8 cellular contexts compared by ENCODE assay signal in the genomic region with DNA sequence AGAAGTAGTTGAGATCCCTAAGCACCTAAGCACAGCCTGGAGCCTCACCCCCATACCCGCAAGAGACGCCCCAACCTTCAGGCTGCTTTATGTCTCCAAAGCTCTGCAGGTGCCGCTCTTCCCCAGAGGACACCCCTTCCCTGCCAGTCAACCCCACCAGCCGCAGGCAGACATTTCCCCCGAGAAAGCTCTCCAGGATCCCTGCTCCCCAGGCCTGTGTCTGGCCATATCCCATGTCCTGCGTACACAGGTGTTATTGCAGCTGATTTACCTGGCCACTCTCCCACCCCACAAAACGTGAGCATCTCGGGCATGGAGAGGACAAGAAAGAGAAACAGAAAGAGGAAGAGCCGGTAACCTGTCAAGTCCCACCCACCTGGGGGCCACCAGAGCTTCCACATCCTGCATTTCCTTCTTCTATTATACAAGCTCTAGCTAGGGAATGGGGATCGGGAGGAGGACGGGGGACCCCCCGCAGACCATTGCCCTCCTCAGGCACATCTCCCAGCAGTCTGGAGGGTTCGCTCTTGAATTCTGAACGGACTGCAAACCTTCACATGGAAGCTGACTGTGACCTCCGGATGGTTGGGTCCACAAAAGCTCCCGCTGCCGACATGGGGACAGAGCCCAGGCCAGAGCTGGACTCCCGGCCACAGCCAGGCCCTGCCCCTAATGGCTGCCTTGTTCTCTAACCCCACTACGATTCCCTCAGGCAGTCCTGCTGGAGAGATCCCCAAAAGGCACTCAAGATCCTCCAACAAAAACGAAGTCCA. TPM values are rescaled to one million over a fixed set of nuclear protein-coding genes. Genes with fewer than 3 reads are reported as not detected.
DNase-seq lines count a peak whose midpoint lies in the region; ATAC-seq and TF ChIP-seq lines count a peak whose summit lies in the region.

No MANE protein-coding gene starts in this region.

- H3K27me3 ChIP-seq in heart left ventricle (peaks cover 0 to 24% (median 0%) of the 10 kb centered on the region in 9 donors), right cardiac atrium (ENCODE audit: control insufficient read depth, insufficient read depth) (no peaks in the 10 kb centered on the region), Karpas-422 (ENCODE audit: low read length) (no peaks in the 10 kb centered on the region), transverse colon (no peaks in the 10 kb centered on the region)

- WGBS in heart left ventricle, 4 donors: 58 to 66% (median 60%) methylated on average over 20 of the region's 20 CpGs
- 67% methylated on average over 20 of the region's 20 CpGs for WGBS in right cardiac atrium
- 33 to 43% methylated on average over 10 to 20 of the region's 20 CpGs for WGBS in transverse colon (ENCODE audit: low coverage in 1 of 2), 2 donors

- no peak overlapping the region for H2AFZ ChIP-seq in Karpas-422 (ENCODE audit: low read length)

- H3K27ac Mint-ChIP-seq in dendritic cell treated with granulocyte-macrophage colony-stimulating factor and Interleukin-4, amounts not matched to agents 40 ng/mL and 50 ng/mL, for 4 days: peak overlapping the region; percentile 35

- TF ChIP-seq EP300 in transverse colon (IDR thresholded peaks at IDR 0.05; ENCODE audit: low read depth): no peak

- peaks cover 87% of the 10 kb centered on the region for H3K79me2 ChIP-seq in Karpas-422 (ENCODE audit: low read length)

- peak overlapping the region in 5 of 12 donors; percentile 5 to 50 (median 17) for H3K4me3 ChIP-seq in heart left ventricle
- H3K4me3 ChIP-seq in right cardiac atrium (ENCODE audit: low read length): no peak overlapping the region
- peak overlapping the region; percentile 60 for H3K4me3 ChIP-seq in Karpas-422 (ENCODE audit: low read length)
- peak overlapping the region in 3 of 4 donors; percentile 20 to 45 (median 30) for H3K4me3 ChIP-seq in transverse colon

- peak overlapping the region; percentile 52 for H3K9ac ChIP-seq in Karpas-422 (ENCODE audit: low read length)

- peaks cover 16% of the 10 kb centered on the region for H3K27me3 Mint-ChIP-seq in dendritic cell treated with granulocyte-macrophage colony-stimulating factor and Interleukin-4, amounts not matched to agents 40 ng/mL and 50 ng/mL, for 4 days

- no peaks in the 10 kb centered on the region for H3K36me3 Mint-ChIP-seq in dendritic cell treated with granulocyte-macrophage colony-stimulating factor and Interleukin-4, amounts not matched to agents 40 ng/mL and 50 ng/mL, for 4 days (ENCODE audit: low read depth)

- H4K20me1 ChIP-seq in Karpas-422 (ENCODE audit: insufficient read depth, low read depth, low read length): peaks cover 80% of the 10 kb centered on the region

- H3K9me2 ChIP-seq in Karpas-422 (replicated peaks; ENCODE audit: insufficient read depth, low read length): no peaks in the 10 kb centered on the region

- ATAC-seq in heart left ventricle (no peak), right cardiac atrium (no peak)

- TF ChIP-seq CTCF in heart left ventricle (IDR thresholded peaks at IDR 0.05): no peak
- peak in 1 of 5 experiments; percentile 10 for TF ChIP-seq CTCF in transverse colon (IDR thresholded peaks at IDR 0.05)

- TF ChIP-seq POLR2A in heart left ventricle (IDR thresholded peaks at IDR 0.05) (no peak), transverse colon (IDR thresholded peaks at IDR 0.05) (no peak)

- peak overlapping the region; percentile 64 for H3K4me2 ChIP-seq in Karpas-422 (ENCODE audit: low read depth, low read length, poor library complexity, severe bottlenecking)

- in situ Hi-C loops in transverse colon (cut with MboI; ENCODE audit: low pct_ligation_motif_present in 1 of 4, low pct_unique_long_range_greater_than_20kb in 1 of 4, low sequenced_read_pairs in 3 of 4): loop anchor here in 1 of 4 donors (25.0 kb wide), 1 partner anchor 88 kb away; no protein-coding TSS in a partner anchor

- no peaks in the 10 kb centered on the region for H3K36me3 ChIP-seq in heart left ventricle
- no peaks in the 10 kb centered on the region; the same call in 1 of the 2 replicates for H3K36me3 ChIP-seq in Karpas-422 (ENCODE audit: insufficient read depth, low read length)
- no peaks in the 10 kb centered on the region for H3K36me3 ChIP-seq in transverse colon

- peak overlapping the region; percentile 43 for H3K4me3 Mint-ChIP-seq in dendritic cell treated with granulocyte-macrophage colony-stimulating factor and Interleukin-4, amounts not matched to agents 40 ng/mL and 50 ng/mL, for 4 days

- H3K27ac ChIP-seq in heart left ventricle (peak overlapping the region in 9 of 12 donors; percentile 11 to 78 (median 38)), right cardiac atrium (ENCODE audit: low read length) (no peak overlapping the region), Karpas-422 (ENCODE audit: low read length) (peak overlapping the region; percentile 5; the same call in 1 of the 2 replicates), transverse colon (peak overlapping the region; percentile 80 to 85 (median 84))

- H3K9me3 Mint-ChIP-seq in dendritic cell treated with granulocyte-macrophage colony-stimulating factor and Interleukin-4, amounts not matched to agents 40 ng/mL and 50 ng/mL, for 4 days: no peaks in the 10 kb centered on the region

- intact Hi-C loops in heart left ventricle (cut with DNase I): no loop called here
- intact Hi-C loops in right cardiac atrium (cut with DNase I): no loop called here
- intact Hi-C loops in dendritic cell treated with granulocyte-macrophage colony-stimulating factor and Interleukin-4, amounts not matched to agents 40 ng/mL and 50 ng/mL, for 4 days (cut with micrococcal nuclease): loop anchor here (5.0 kb wide), 1 partner anchor 38 kb away; no protein-coding TSS in a partner anchor
- intact Hi-C loops in transverse colon (cut with DNase I; ENCODE audit: low total_unique reads): no loop called here

- H3K9me3 ChIP-seq in heart left ventricle (no peaks in the 10 kb centered on the region), right cardiac atrium (ENCODE audit: control insufficient read depth, low read length) (no peaks in the 10 kb centered on the region), Karpas-422 (ENCODE audit: low read length) (no peaks in the 10 kb centered on the region), transverse colon (no peaks in the 10 kb centered on the region)

- DNase-seq in heart left ventricle: no peak
- no peak for DNase-seq in right cardiac atrium
- DNase-seq in Karpas-422: peak; percentile 70
- DNase-seq in transverse colon: peak; percentile 69
- no peak for DNase-seq in NCI-H1048 (lab: John Stamatoyannopoulos, UW)
- DNase-seq in stimulated activated CD8-positive, alpha-beta memory T cell treated with anti-CD3 and anti-CD28 coated beads, Interleukin-4, amount 100 ng/mL, for 48 hours: no peak
- DNase-seq in anterior cingulate cortex (lab: John Stamatoyannopoulos, UW): no peak

- H3K4me1 Mint-ChIP-seq in dendritic cell treated with granulocyte-macrophage colony-stimulating factor and Interleukin-4, amounts not matched to agents 40 ng/mL and 50 ng/mL, for 4 days (ENCODE audit: low read depth): peaks cover 72% of the 10 kb centered on the region

- H3K4me1 ChIP-seq in heart left ventricle (peaks cover 0 to 93% (median 29%) of the 10 kb centered on the region in 12 donors), right cardiac atrium (ENCODE audit: control insufficient read depth, insufficient read depth, low read length) (peaks cover 8% of the 10 kb centered on the region), Karpas-422 (ENCODE audit: low read length) (peaks cover 39% of the 10 kb centered on the region), transverse colon (peaks cover 21 to 84% (median 70%) of the 10 kb centered on the region in 4 donors)

RNA-seq across cellular contexts. Expression of a gene that starts 17.6 kb away (rescaled TPM):
- total RNA-seq in heart left ventricle (10 to 100 TPM in 1 of 9 donors, 1 to 10 TPM in 8; 2.4 to 15.6 (median 5.4) TPM), right cardiac atrium (1 to 10 TPM; 2.5 to 5.4 (median 4.8) TPM), transverse colon (100 to 1,000 TPM in 1 of 4 donors, 10 to 100 TPM in 3; 29.5 to 171 (median 60.3) TPM)
- polyA plus RNA-seq in heart left ventricle (1 to 10 TPM; 2.8 to 3.4 TPM), right cardiac atrium (2.5 TPM)
- total RNA-seq in Karpas-422 (2014; rRNA removed; shearing (Covaris generic); ENCODE audit: low replicate concordance): 57.9 and 72.4 TPM in 2 replicates

Comparison
In these comparisons a context has a peak if more than half of its experiments do, and no peak if none do; other contexts are left out.
1. DNase-seq: peak in Karpas-422 (single experiment) and transverse colon (single experiment); none in heart left ventricle (0 of 5), right cardiac atrium (0 of 3), NCI-H1048 (single experiment), stimulated activated CD8-positive, alpha-beta memory T cell treated with anti-CD3 and anti-CD28 coated beads, Interleukin-4, amount 100 ng/mL, for 48 hours (single experiment) and anterior cingulate cortex (0 of 58).